In the genomic region with DNA sequence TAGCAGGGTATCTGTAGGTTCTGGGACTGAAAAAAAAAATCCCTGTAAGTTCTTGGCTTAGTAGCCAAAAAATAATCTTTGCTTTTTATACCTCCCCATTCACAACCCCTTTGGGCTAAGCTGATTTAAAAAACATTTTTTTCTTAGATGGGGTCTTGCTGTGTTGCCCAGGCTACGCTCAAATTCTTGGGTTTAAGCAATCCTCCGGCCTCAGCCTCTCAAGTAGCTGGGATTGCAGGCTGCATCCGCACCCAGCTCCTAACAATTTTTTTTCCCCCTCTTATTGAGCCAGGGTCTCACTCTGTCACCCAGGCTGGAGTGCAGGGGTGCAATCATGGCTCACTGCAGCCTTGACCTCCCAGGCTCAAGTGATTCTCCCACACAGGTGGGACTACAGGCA, we compare ENCODE assay signal across 1 cellular context.
TF ChIP-seq lines count a peak whose summit lies in the region.

No MANE protein-coding gene starts in this region.

TF ChIP-seq in K562, 482 proteins besides CTCF, POLR2A, EP300 and RAD21:
- TF ChIP-seq ZNF121 (CRISPR knock-in tag; conservative IDR thresholded peaks at IDR 0.05), result peak; percentile 38; the same call in 1 of the 2 replicates
- TF ChIP-seq ZNF24 (IDR thresholded peaks at IDR 0.05), result no peak
